1 cellular context compared by ENCODE assay signal in genomic region chr20:3174442-3175263, GRCh38.
TF ChIP-seq lines count a peak whose summit lies in the region.

No MANE protein-coding gene starts in this region.

TF ChIP-seq in endothelial cell of umbilical vein, 7 proteins besides CTCF, POLR2A, EP300 and RAD21:
- TF ChIP-seq POLR2AphosphoS5 (IDR thresholded peaks at IDR 0.05; ENCODE audit: insufficient read depth, low read depth, low read length) (no peak), MAX (IDR thresholded peaks at IDR 0.05; ENCODE audit: insufficient read depth, insufficient read length) (no peak), GATA2 (IDR thresholded peaks at IDR 0.05; ENCODE audit: insufficient read depth, insufficient read length, low read depth, low read length) (no peak), JUN (IDR thresholded peaks at IDR 0.05; ENCODE audit: borderline replicate concordance, insufficient read depth, insufficient read length, low read depth) (no peak), FOS (IDR thresholded peaks at IDR 0.05; ENCODE audit: borderline replicate concordance, insufficient read depth, low read length) (no peak)
